In genomic region chr5:58600613-58601012, GRCh38 we compare ENCODE assay signal across 2 cellular contexts. TPM values are rescaled to one million over a fixed set of nuclear protein-coding genes. Genes with fewer than 3 reads are reported as not detected.
"Had no signal": no experiment of that assay in that cellular context is flagged by ENCODE, and none has a peak within 500 bp of the region (broad histone marks: within the 10 kb centered on the region; RNA-seq: fewer than 3 reads in every experiment).

No MANE protein-coding gene starts in this region.

RNA-seq across cellular contexts. Expression of gene RAB3C, which starts 17.7 kb away (rescaled TPM):
- total RNA-seq: natural killer cell treated with Interleukin-12 subunit alpha and Interleukin-12 subunit beta and Interleukin-15 and Interleukin-18, amount 100 ng/mL, for 72 hours had no signal
- polyA plus RNA-seq: keratinocyte had no signal
